Comparison of ENCODE assay signal across 25 cellular contexts in the genomic region with DNA sequence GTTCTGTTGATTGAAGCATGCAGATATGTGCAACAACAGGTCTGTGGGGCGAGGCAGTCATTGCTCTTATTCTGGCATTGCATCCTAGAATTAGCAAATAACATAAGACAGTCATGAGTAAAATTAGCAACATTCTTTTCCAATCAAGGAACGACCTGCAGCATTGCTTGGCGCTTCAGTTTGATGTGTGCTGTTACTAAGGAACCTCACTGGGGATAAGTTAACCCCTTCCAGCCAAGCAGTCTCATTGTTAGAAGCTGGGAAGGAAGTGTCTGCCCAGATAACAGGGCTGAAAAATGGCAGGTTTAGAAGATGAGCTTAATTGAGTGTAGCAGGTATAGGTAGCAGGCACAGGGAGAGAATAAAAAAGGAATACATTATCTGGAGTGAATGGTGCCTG. TPM values are rescaled to one million over a fixed set of nuclear protein-coding genes. Genes with fewer than 3 reads are reported as not detected.
"Had no signal": no experiment of that assay in that cellular context is flagged by ENCODE, and none has a peak within 500 bp of the region (broad histone marks: within the 10 kb centered on the region; RNA-seq: fewer than 3 reads in every experiment).

No MANE protein-coding gene starts in this region.

- H3K4me3 Mint-ChIP-seq: memory B cell; natural killer cell treated with Interleukin-12 subunit alpha and Interleukin-12 subunit beta and Interleukin-15 and Interleukin-18, amount 100 ng/mL, for 72 hours; stimulated activated naive B cell treated with anti-CD40 and anti-IgM and Interleukin-4, amounts not matched to agents 10 μg/mL and 1 μg/mL and 100 μg/mL, for 72 hours had no signal

- H3K4me3 ChIP-seq: colonic mucosa, heart left ventricle, left lung, lower lobe of right lung, sigmoid colon, skin epidermis, stomach, thoracic aorta, transverse colon had no signal

- H3K27me3 ChIP-seq: colonic mucosa, heart left ventricle, left lung, sigmoid colon, stomach, transverse colon had no signal

- H3K27ac Mint-ChIP-seq: memory B cell; natural killer cell treated with Interleukin-12 subunit alpha and Interleukin-12 subunit beta and Interleukin-15 and Interleukin-18, amount 100 ng/mL, for 72 hours; stimulated activated naive B cell treated with anti-CD40 and anti-IgM and Interleukin-4, amounts not matched to agents 10 μg/mL and 1 μg/mL and 100 μg/mL, for 72 hours had no signal

- H3K4me1 Mint-ChIP-seq: memory B cell; stimulated activated naive B cell treated with anti-CD40 and anti-IgM and Interleukin-4, amounts not matched to agents 10 μg/mL and 1 μg/mL and 100 μg/mL, for 72 hours had no signal

- H3K79me2 ChIP-seq: parathyroid adenoma had no signal

- H3K36me3 Mint-ChIP-seq: memory B cell; natural killer cell treated with Interleukin-12 subunit alpha and Interleukin-12 subunit beta and Interleukin-15 and Interleukin-18, amount 100 ng/mL, for 72 hours had no signal

- DNase-seq: colonic mucosa; dermis blood vessel endothelial cell; erythroblast; heart left ventricle; islet precursor cell; left lung; lower lobe of right lung; midbrain; sigmoid colon; stimulated activated CD4-positive, alpha-beta T cell treated with anti-CD3 and anti-CD28 coated beads, Interleukin-2, amount 100 ng/mL, for 24 hours; stimulated activated CD4-positive, alpha-beta T cell treated with anti-CD3 and anti-CD28 coated beads, Interleukin-4, amount 100 ng/mL, for 4 hours; stimulated activated naive B cell treated with anti-CD40 and anti-IgM and Interleukin-4, amounts not matched to agents 10 μg/mL and 1 μg/mL and 100 μg/mL, for 72 hours; stomach; substantia nigra; transverse colon had no signal

- H2AFZ ChIP-seq: parathyroid adenoma had no signal

- H3K36me3 ChIP-seq: colonic mucosa, heart left ventricle, left lung, lower lobe of right lung, sigmoid colon, stomach, thoracic aorta, transverse colon had no signal

- H3K9me3 ChIP-seq: colonic mucosa, lower lobe of right lung, sigmoid colon, thoracic aorta, transverse colon had no signal

- H3K27me3 Mint-ChIP-seq: natural killer cell treated with Interleukin-12 subunit alpha and Interleukin-12 subunit beta and Interleukin-15 and Interleukin-18, amount 100 ng/mL, for 72 hours; stimulated activated naive B cell treated with anti-CD40 and anti-IgM and Interleukin-4, amounts not matched to agents 10 μg/mL and 1 μg/mL and 100 μg/mL, for 72 hours had no signal

- H3K4me1 ChIP-seq: colonic mucosa, heart left ventricle, left lung, lower lobe of right lung, parathyroid adenoma, sigmoid colon, transverse colon had no signal

- H3K27ac ChIP-seq: colonic mucosa, heart left ventricle, left lung, lower lobe of right lung, parathyroid adenoma, sigmoid colon, skin epidermis, stomach, thoracic aorta, transverse colon had no signal

- ATAC-seq: heart left ventricle; left lung; lower lobe of right lung; natural killer cell treated with Interleukin-12 subunit alpha and Interleukin-12 subunit beta and Interleukin-15 and Interleukin-18, amount 100 ng/mL, for 72 hours; stimulated activated naive B cell treated with anti-CD40 and anti-IgM and Interleukin-4, amounts not matched to agents 10 μg/mL and 1 μg/mL and 100 μg/mL, for 72 hours had no signal

- H3K9ac ChIP-seq: parathyroid adenoma had no signal

RNA-seq across cellular contexts. Expression of a gene that starts 55.4 kb away (rescaled TPM):
- total RNA-seq: colonic mucosa; dermis blood vessel endothelial cell; fibroblast of lung; frontal cortex; glomerular endothelial cell; left lung; lower lobe of right lung; natural killer cell treated with Interleukin-12 subunit alpha and Interleukin-12 subunit beta and Interleukin-15 and Interleukin-18, amount 100 ng/mL, for 72 hours; pulmonary artery endothelial cell; stomach; thoracic aorta; transverse colon; ureter had no signal
- polyA plus RNA-seq: heart left ventricle, sigmoid colon, stomach had no signal
